11 cellular contexts compared by ENCODE assay signal in genomic region chr15:58065011-58065444, GRCh38. TPM values are rescaled to one million over a fixed set of nuclear protein-coding genes. Genes with fewer than 3 reads are reported as not detected.
DNase-seq lines count a peak whose midpoint lies in the region; ATAC-seq and TF ChIP-seq lines count a peak whose summit lies in the region.
"Had no signal": no experiment of that assay in that cellular context is flagged by ENCODE, and none has a peak within 500 bp of the region (broad histone marks: within the 10 kb centered on the region; RNA-seq: fewer than 3 reads in every experiment).

No MANE protein-coding gene starts in this region.

- H3K27ac Mint-ChIP-seq in dendritic cell treated with granulocyte-macrophage colony-stimulating factor and Interleukin-4, amounts not matched to agents 40 ng/mL and 50 ng/mL, for 4 days, result no peak overlapping the region

- ATAC-seq in left lung, result no peak

- H3K9me3 Mint-ChIP-seq in dendritic cell treated with granulocyte-macrophage colony-stimulating factor and Interleukin-4, amounts not matched to agents 40 ng/mL and 50 ng/mL, for 4 days, result no peaks in the 10 kb centered on the region

- no peaks in the 10 kb centered on the region for H3K9me3 ChIP-seq in left lung
- no peaks in the 10 kb centered on the region for H3K9me3 ChIP-seq in subcutaneous abdominal adipose tissue (ENCODE audit: control insufficient read depth in 5 of 5, low read length in 5 of 5)

- no peak overlapping the region for H3K9ac ChIP-seq in subcutaneous abdominal adipose tissue (ENCODE audit: low read length in 5 of 5)
- H3K9ac ChIP-seq: KMS-11 had no signal

- intact Hi-C loops in dendritic cell treated with granulocyte-macrophage colony-stimulating factor and Interleukin-4, amounts not matched to agents 40 ng/mL and 50 ng/mL, for 4 days (cut with micrococcal nuclease), result no loop called here
- intact Hi-C loops in left lung (cut with DNase I), result loop anchor here in 1 of 2 donors (10.0 kb wide), 1 partner anchor 200 kb away; no protein-coding TSS in a partner anchor

- H3K27me3 Mint-ChIP-seq in dendritic cell treated with granulocyte-macrophage colony-stimulating factor and Interleukin-4, amounts not matched to agents 40 ng/mL and 50 ng/mL, for 4 days, result peaks cover 75% of the 10 kb centered on the region

- H3K4me1 Mint-ChIP-seq in dendritic cell treated with granulocyte-macrophage colony-stimulating factor and Interleukin-4, amounts not matched to agents 40 ng/mL and 50 ng/mL, for 4 days (ENCODE audit: low read depth), result peaks cover 12% of the 10 kb centered on the region

- peak overlapping the region; percentile 69 for H3K4me3 Mint-ChIP-seq in dendritic cell treated with granulocyte-macrophage colony-stimulating factor and Interleukin-4, amounts not matched to agents 40 ng/mL and 50 ng/mL, for 4 days

- H3K27me3 ChIP-seq in left lung (peaks cover 57 to 98% of the 10 kb centered on the region in 2 donors), subcutaneous abdominal adipose tissue (ENCODE audit: control insufficient read depth in 5 of 5, insufficient read depth in 4 of 5, low read length in 5 of 5) (peaks cover 24 to 59% (median 38%) of the 10 kb centered on the region in 5 donors), brain microvascular endothelial cell (replicated peaks) (peaks cover 48% of the 10 kb centered on the region)

- DNase-seq in activated CD4-positive, alpha-beta T cell treated with anti-CD3 and anti-CD28 coated beads for 48 hours, result peak; percentile 7
- DNase-seq in activated CD4-positive, alpha-beta T cell treated with anti-CD3 and anti-CD28 coated beads for 4 hours, result no peak
- peak in 1 of 2 donors; percentile 74 for DNase-seq in left lung
- no peak for DNase-seq in brain microvascular endothelial cell
- DNase-seq in NK-92 (lab: John Stamatoyannopoulos, UW; ENCODE audit: unreplicated experiment), result no peak
- DNase-seq in ACHN, result no peak

- no peaks in the 10 kb centered on the region for H3K36me3 Mint-ChIP-seq in dendritic cell treated with granulocyte-macrophage colony-stimulating factor and Interleukin-4, amounts not matched to agents 40 ng/mL and 50 ng/mL, for 4 days (ENCODE audit: low read depth)

- in situ Hi-C loops in brain microvascular endothelial cell (cut with HindIII; ENCODE audit: low pct_ligation_motif_present, low sequenced_read_pairs) (no loop called here), ACHN (cut with HindIII; ENCODE audit: low pct_ligation_motif_present, low pct_unique_long_range_greater_than_20kb, low sequenced_read_pairs) (no loop called here)

- H3K36me3 ChIP-seq in left lung, result no peaks in the 10 kb centered on the region
- H3K36me3 ChIP-seq in subcutaneous abdominal adipose tissue (ENCODE audit: control insufficient read depth in 5 of 5, insufficient read depth in 5 of 5, low read length in 5 of 5), result no peaks in the 10 kb centered on the region
- H3K36me3 ChIP-seq in brain microvascular endothelial cell (replicated peaks), result no peaks in the 10 kb centered on the region

- TF ChIP-seq CTCF in left lung (IDR thresholded peaks at IDR 0.05), result no peak
- TF ChIP-seq CTCF in brain microvascular endothelial cell (IDR thresholded peaks at IDR 0.05; ENCODE audit: low read depth, low read length, missing control alignments), result no peak

- H3K4me3 ChIP-seq in left lung, result peak overlapping the region; percentile 33 to 50
- H3K4me3 ChIP-seq in subcutaneous abdominal adipose tissue (ENCODE audit: low read depth in 1 of 5, low read length in 5 of 5), result peak overlapping the region in 4 of 5 donors; percentile 49 to 65 (median 59)
- no peak overlapping the region for H3K4me3 ChIP-seq in brain microvascular endothelial cell (ENCODE audit: low read depth, low read length)

- H3K27ac ChIP-seq in left lung (no peak overlapping the region), subcutaneous abdominal adipose tissue (ENCODE audit: low read depth, low read length) (peak overlapping the region; percentile 31), brain microvascular endothelial cell (no peak overlapping the region)
- H3K27ac ChIP-seq: epithelial cell of prostate, KMS-11 had no signal

- H3K4me1 ChIP-seq in left lung, result peaks cover 9 to 20% of the 10 kb centered on the region in 2 donors
- H3K4me1 ChIP-seq in subcutaneous abdominal adipose tissue (ENCODE audit: control insufficient read depth in 5 of 5, insufficient read depth in 5 of 5, low read length in 5 of 5), result peaks cover 0 to 18% (median 6%) of the 10 kb centered on the region in 5 donors

RNA-seq across cellular contexts. Expression of gene ALDH1A2, which starts 0.5 kb away (rescaled TPM):
- total RNA-seq in left lung, result 10 to 100 TPM in 1 of 2 donors, 1 to 10 TPM in 1; 3.7 to 26.6 TPM
- total RNA-seq: OCI-LY7 had no signal
